In the genomic region with DNA sequence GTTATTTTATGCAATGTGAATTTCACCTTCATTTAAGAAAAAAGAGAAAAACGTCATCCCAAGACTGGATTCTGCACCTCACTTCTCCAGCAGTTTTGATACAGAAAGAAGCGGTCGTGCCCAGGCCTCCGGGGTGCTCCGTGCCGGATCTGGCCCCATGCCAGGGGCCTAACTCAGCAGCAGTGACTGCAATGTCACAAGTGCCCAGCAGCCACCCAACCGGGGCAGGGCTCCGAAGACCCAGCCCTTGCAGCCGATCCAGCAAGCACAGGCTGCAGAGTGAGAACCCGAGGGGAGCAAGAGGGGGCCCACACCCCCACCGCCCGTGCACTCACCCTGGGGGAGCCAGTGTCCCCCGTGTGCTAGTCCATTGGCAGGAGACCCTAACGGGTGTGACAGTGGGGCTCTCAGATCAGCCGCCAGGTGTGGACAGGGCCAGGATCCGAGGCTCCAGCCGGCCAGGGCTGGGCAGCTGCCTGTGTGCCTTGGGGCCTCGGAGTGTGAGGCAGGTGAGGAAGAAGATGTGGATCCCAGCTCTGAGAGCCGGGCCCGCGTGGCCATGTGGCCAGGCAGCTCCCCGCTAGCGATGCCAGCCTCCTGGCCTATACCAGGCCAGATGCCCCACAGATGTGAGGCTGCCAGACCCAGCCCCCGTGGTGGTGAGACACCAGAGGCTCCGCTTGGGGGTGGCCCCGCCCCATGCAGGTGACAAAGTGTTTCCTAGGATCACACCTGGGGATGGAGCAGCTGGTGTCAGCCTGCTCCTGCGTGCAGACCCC, we compare ENCODE assay signal across 16 cellular contexts.
"Had no signal": no experiment of that assay in that cellular context is flagged by ENCODE, and none has a peak within 500 bp of the region (broad histone marks: within the 10 kb centered on the region; RNA-seq: fewer than 3 reads in every experiment).

No MANE protein-coding gene starts in this region.

- DNase-seq: activated CD4-positive, alpha-beta T cell treated with anti-CD3 and anti-CD28 coated beads for 48 hours; activated CD4-positive, CD25-positive, alpha-beta regulatory T cell; activated CD8-positive, alpha-beta T cell treated with anti-CD3 and anti-CD28 coated beads for 36 hours; activated naive CD4-positive, alpha-beta T cell treated with anti-CD3 and anti-CD28 coated beads for 36 hours; activated T-cell treated with anti-CD3 and anti-CD28 coated beads, Interleukin-2, amount 50 U/mL, for 24 hours; erythroblast; foreskin melanocyte; glutamatergic neuron; hippocampal formation; left colon; natural killer cell; posterior cingulate gyrus; stimulated activated naive B cell treated with anti-CD40 and anti-IgM and Interleukin-4, amounts not matched to agents 10 μg/mL and 1 μg/mL and 100 μg/mL, for 72 hours; T-helper 9 cell had no signal

- ATAC-seq: activated CD8-positive, alpha-beta T cell treated with anti-CD3 and anti-CD28 coated beads for 36 hours; left colon; natural killer cell; stimulated activated naive B cell treated with anti-CD40 and anti-IgM and Interleukin-4, amounts not matched to agents 10 μg/mL and 1 μg/mL and 100 μg/mL, for 72 hours had no signal

- H3K4me3 ChIP-seq: coronary artery, lung had no signal

- H3K27ac ChIP-seq: coronary artery had no signal
